In the genomic region with DNA sequence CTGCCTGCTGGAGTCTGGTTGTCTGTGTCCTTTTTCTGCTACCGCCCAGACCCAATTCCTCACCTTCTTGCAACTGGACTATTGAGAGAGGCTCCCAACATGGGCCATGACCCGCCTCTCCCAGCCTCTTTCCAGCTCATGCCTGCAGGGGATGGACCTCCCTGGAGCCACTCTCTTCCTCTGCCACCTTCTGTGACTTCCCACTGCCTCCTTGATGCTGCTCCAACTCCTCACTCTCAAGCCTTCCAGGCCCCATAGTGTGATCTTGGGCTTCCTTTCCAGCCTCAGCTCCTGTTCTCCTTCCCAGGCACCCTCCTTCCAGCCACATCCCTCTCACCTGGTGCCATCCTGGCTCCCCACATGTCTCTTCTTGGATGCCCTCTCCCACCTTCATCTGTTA, we compare ENCODE assay signal across 1 cellular context.
TF ChIP-seq lines count a peak whose summit lies in the region.

No MANE protein-coding gene starts in this region.

TF ChIP-seq in HepG2, 621 proteins besides CTCF, POLR2A, EP300 and RAD21:
- no peak for TF ChIP-seq PTBP1 (IDR thresholded peaks at IDR 0.05; ENCODE audit: low read depth, low read length, poor library complexity, severe bottlenecking)
- no peak for TF ChIP-seq ZNF230 (CRISPR knock-in tag; IDR thresholded peaks at IDR 0.05)
- no peak for TF ChIP-seq ZNF124 (CRISPR knock-in tag; IDR thresholded peaks at IDR 0.05)
- TF ChIP-seq MYNN (CRISPR knock-in tag; IDR thresholded peaks at IDR 0.05; ENCODE audit: low read depth), result no peak
- no peak for TF ChIP-seq SMARCE1 (IDR thresholded peaks at IDR 0.05; ENCODE audit: borderline replicate concordance)
- TF ChIP-seq ZNF20 (CRISPR knock-in tag; IDR thresholded peaks at IDR 0.05), result no peak
- TF ChIP-seq CCDC6 (CRISPR knock-in tag; IDR thresholded peaks at IDR 0.05), result no peak
